In the genomic region with DNA sequence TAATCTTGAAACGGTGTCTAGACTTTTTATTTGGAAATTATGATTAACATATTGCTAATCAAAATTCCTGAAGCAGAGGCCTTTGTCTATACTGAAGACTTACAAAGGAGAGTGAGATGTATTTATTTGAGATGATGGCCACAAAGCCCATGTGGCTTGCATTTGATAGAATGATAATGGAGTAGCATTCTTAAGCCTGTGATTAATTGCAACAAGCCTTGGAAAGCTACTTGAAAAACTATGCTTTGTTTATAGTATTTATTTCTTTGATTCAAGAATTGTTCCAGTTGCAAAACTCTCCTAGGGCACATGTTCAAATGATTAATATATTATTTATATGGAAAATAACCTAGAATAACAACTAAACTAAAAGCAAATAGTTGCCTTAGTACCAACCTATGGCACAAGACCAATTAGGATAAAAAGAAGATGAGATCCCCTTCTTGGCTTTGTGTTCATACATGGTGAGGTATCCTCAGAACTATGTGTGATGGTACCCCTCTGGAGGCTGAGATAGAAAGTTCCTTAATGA, we compare ENCODE assay signal across 20 cellular contexts.
DNase-seq lines count a peak whose midpoint lies in the region; ATAC-seq and TF ChIP-seq lines count a peak whose summit lies in the region.
"Had no signal": no experiment of that assay in that cellular context is flagged by ENCODE, and none has a peak within 500 bp of the region (broad histone marks: within the 10 kb centered on the region; RNA-seq: fewer than 3 reads in every experiment).

No MANE protein-coding gene starts in this region.

- no peak for TF ChIP-seq POLR2A in IMR-90 (IDR thresholded peaks at IDR 0.05; ENCODE audit: low read depth, low read length)

- no peak overlapping the region for H2AK9ac ChIP-seq in IMR-90 (replicated peaks; ENCODE audit: low read depth, low read length, poor library complexity)

- WGBS in IMR-90 (ENCODE audit: extremely low coverage in 2 of 2, insufficient read length in 1 of 2), 2 experiments, result no CpG with 5 or more reads among the region's 1 CpG
- 89% methylated on average over 1 of the region's 1 CpG for WGBS in urinary bladder

- no peaks in the 10 kb centered on the region for H3K36me3 Mint-ChIP-seq in memory B cell
- H3K36me3 Mint-ChIP-seq: mesothelial cell of epicardium, type B pancreatic cell had no signal

- H3K18ac ChIP-seq in IMR-90 (ENCODE audit: low read depth, low read length), result peak overlapping the region; percentile 83

- ATAC-seq in IMR-90 (ENCODE audit: low read depth) (no peak), memory B cell (ENCODE audit: low read depth) (no peak), GM21717 (IDR thresholded peaks at IDR 0.05; ENCODE audit: unreplicated experiment) (no peak)
- ATAC-seq: right cardiac atrium had no signal

- no peaks in the 10 kb centered on the region for H3K9me1 ChIP-seq in IMR-90 (ENCODE audit: insufficient read depth, low read length)

- peaks cover 14% of the 10 kb centered on the region for H3K4me1 Mint-ChIP-seq in memory B cell

- no peak overlapping the region for H2AFZ ChIP-seq in IMR-90 (replicated peaks; ENCODE audit: low read length, poor library complexity)

- no peak overlapping the region for H3K14ac ChIP-seq in IMR-90 (replicated peaks; ENCODE audit: low read depth, low read length)

- no peak overlapping the region for H3K9ac ChIP-seq in IMR-90 (ENCODE audit: low read depth, low read length)

- H3K36me3 ChIP-seq in IMR-90 (ENCODE audit: control insufficient read depth, insufficient read depth, low read length) (no peaks in the 10 kb centered on the region), urinary bladder (ENCODE audit: insufficient read depth) (peaks cover 1% of the 10 kb centered on the region)

- no peak overlapping the region for H2BK15ac ChIP-seq in IMR-90 (ENCODE audit: low read depth, low read length)

- H3K9me3 Mint-ChIP-seq in memory B cell, result no peaks in the 10 kb centered on the region
- H3K9me3 Mint-ChIP-seq: mesothelial cell of epicardium had no signal

- H3K27ac Mint-ChIP-seq in memory B cell, result peak overlapping the region; percentile 9
- H3K27ac Mint-ChIP-seq: mesothelial cell of epicardium, type B pancreatic cell had no signal

- no peak for TF ChIP-seq CTCF in IMR-90 (conservative IDR thresholded peaks at IDR 0.05; ENCODE audit: low read depth, low read length)

- peak overlapping the region; percentile 30; the same call in 1 of the 2 replicates for H2BK20ac ChIP-seq in IMR-90 (ENCODE audit: low read depth, low read length)

- no peaks in the 10 kb centered on the region for H3K27me3 Mint-ChIP-seq in memory B cell
- H3K27me3 Mint-ChIP-seq: type B pancreatic cell had no signal

- H3K4me2 ChIP-seq in IMR-90 (ENCODE audit: low read depth, low read length), result no peak overlapping the region

- H2BK5ac ChIP-seq in IMR-90 (ENCODE audit: low read depth, low read length, poor library complexity, severe bottlenecking), result no peak overlapping the region

- no peak overlapping the region for H3K4ac ChIP-seq in IMR-90 (ENCODE audit: low read depth, low read length)

- in situ Hi-C loops in IMR-90 (cut with MboI; ENCODE audit: low sequenced_read_pairs), result no loop called here

- no peaks in the 10 kb centered on the region for H3K9me3 ChIP-seq in IMR-90 (ENCODE audit: control insufficient read depth, insufficient read depth, low read length)
- H3K9me3 ChIP-seq: Caco-2 had no signal

- no peaks in the 10 kb centered on the region for H4K20me1 ChIP-seq in IMR-90 (ENCODE audit: insufficient read depth, low read length)

- H3K79me1 ChIP-seq in IMR-90 (ENCODE audit: low read depth in 1 of 2, low read length in 2 of 2), result no peaks in the 10 kb centered on the region

- intact Hi-C loops in IMR-90 (cut with micrococcal nuclease), result no loop called here

- no peak for DNase-seq in IMR-90
- DNase-seq in astrocyte of the hippocampus (ENCODE audit: low read depth, low spot score), result peak; percentile 26
- DNase-seq in memory B cell (ENCODE audit: low spot score in 2 of 2), result no peak
- DNase-seq in NCI-H1092 treated with DMSO at 0.1 percent for 48 hours (lab: John Stamatoyannopoulos, UW), result no peak
- no peak for DNase-seq in HPDE6-E6E7 (ENCODE audit: extremely low spot score)
- DNase-seq: activated CD4-positive, alpha-beta T cell treated with anti-CD3 and anti-CD28 coated beads for 48 hours; activated CD8-positive, alpha-beta memory T cell treated with anti-CD3 and anti-CD28 coated beads, Interleukin-2, amount 50 U/mL, for 4 hours; activated effector memory CD4-positive, alpha-beta T cell treated with anti-CD3 and anti-CD28 coated beads, Interleukin-2, amount 50 U/mL, for 16 hours; Caco-2; effector CD4-positive, alpha-beta T cell; left cardiac atrium; NCI-H1436; right cardiac atrium; stimulated activated naive CD8-positive, alpha-beta T cell treated with anti-CD3 and anti-CD28 coated beads, Interleukin-15, Interleukin-2, amounts not matched to agents 100 U/mL and 50 U/mL, for 24 hours; SW 1271 had no signal

- H3K23ac ChIP-seq in IMR-90 (ENCODE audit: low read depth, low read length), result no peak overlapping the region

- H2AK5ac ChIP-seq in IMR-90 (ENCODE audit: low read depth, low read length), result no peak overlapping the region

- no peaks in the 10 kb centered on the region for H3K27me3 ChIP-seq in IMR-90 (ENCODE audit: control insufficient read depth, insufficient read depth, low read length)
- H3K27me3 ChIP-seq: foreskin keratinocyte had no signal

- no peak overlapping the region for H3K56ac ChIP-seq in IMR-90 (ENCODE audit: extremely low read depth, insufficient read depth, low read length)

- TF ChIP-seq RAD21 in IMR-90 (IDR thresholded peaks at IDR 0.05; ENCODE audit: low read length), result no peak

- no peak overlapping the region for H3K27ac ChIP-seq in IMR-90 (ENCODE audit: insufficient read depth, low read length)
- peak overlapping the region; percentile 48 for H3K27ac ChIP-seq in urinary bladder (ENCODE audit: low read depth)
- H3K27ac ChIP-seq: foreskin keratinocyte had no signal

- POLR2A ChIA-PET in IMR-90 (lab: Charles Lee; ENCODE audit: unreplicated experiment), result no interaction called here

- 0 out of 2 replicates have a peak overlapping the region, but pooled peaks have one; percentile 4 for H2BK120ac ChIP-seq in IMR-90 (ENCODE audit: low read depth, low read length)

- H4K5ac ChIP-seq in IMR-90 (ENCODE audit: low read depth, low read length), result no peak overlapping the region

- H4K8ac ChIP-seq in IMR-90 (ENCODE audit: low read depth in 2 of 2, low read length in 2 of 2), result no peak overlapping the region

- dilution Hi-C loops in IMR-90 (cut with HindIII; ENCODE audit: low sequenced_read_pairs, unreplicated experiment), result no loop called here

- H4K91ac ChIP-seq in IMR-90 (ENCODE audit: insufficient read depth, low read depth, low read length), result no peak overlapping the region

- CTCF ChIA-PET in IMR-90 (lab: Yijun Ruan, JAX), result no interaction called here

- no peak overlapping the region for H3K4me3 Mint-ChIP-seq in memory B cell
- H3K4me3 Mint-ChIP-seq: mesothelial cell of epicardium, type B pancreatic cell had no signal

- H3K4me1 ChIP-seq in IMR-90 (ENCODE audit: control insufficient read depth, insufficient read depth, low read length) (peaks cover 17% of the 10 kb centered on the region), urinary bladder (ENCODE audit: insufficient read depth) (peaks cover 1% of the 10 kb centered on the region)

- H3K4me3 ChIP-seq in IMR-90 (ENCODE audit: insufficient read depth, low read depth, low read length), result no peak overlapping the region
- H3K4me3 ChIP-seq in urinary bladder (ENCODE audit: low read depth, low read length), result no peak overlapping the region

- no TSS peak for BruUV-seq in IMR-90 (replicated peaks; lab: Mats Ljungman, UMichigan)

TF ChIP-seq in IMR-90, 13 proteins besides CTCF, POLR2A, EP300 and RAD21:
- TF ChIP-seq CEBPB (IDR thresholded peaks at IDR 0.05; ENCODE audit: low read depth, low read length) (no peak), RCOR1 (IDR thresholded peaks at IDR 0.05; ENCODE audit: insufficient replicate concordance, low read length) (no peak), BHLHE40 (IDR thresholded peaks at IDR 0.05; ENCODE audit: low read depth, low read length) (no peak), MXI1 (IDR thresholded peaks at IDR 0.05; ENCODE audit: borderline replicate concordance, low read depth, low read length) (no peak), MAFK (IDR thresholded peaks at IDR 0.05; ENCODE audit: low read depth, low read length) (no peak)
TF ChIP-seq in IMR-90: peak in this region for 0.
